ENCODE assay signal across 8 cellular contexts in the genomic region with DNA sequence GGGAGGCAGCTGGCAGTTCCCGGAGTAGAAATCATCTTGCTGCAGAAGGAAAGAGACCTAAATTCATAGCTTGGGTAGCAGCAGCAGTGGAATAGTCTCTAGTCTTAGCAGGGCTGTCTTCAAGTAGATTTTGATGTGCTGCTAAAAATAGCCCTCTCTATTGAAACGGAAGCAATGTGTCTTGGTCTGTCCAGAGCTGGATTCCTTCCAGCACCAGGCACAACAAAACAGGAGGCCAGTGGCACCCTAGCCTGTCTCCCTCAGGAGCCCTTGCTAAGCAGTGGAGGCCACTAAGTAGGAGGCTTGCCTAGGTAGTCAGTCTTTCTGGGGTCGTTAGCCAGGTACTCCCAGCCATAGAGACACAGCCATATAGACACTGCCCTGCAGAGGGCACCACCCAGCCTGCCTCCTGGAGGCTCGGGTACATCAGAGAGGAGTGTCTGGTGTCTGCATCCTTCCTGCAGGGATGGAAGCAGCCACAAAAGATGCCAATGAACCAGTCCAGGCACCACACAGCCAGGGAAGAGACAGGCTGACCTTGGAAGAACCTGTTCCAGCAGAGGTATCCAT.
DNase-seq lines count a peak whose midpoint lies in the region; ATAC-seq and TF ChIP-seq lines count a peak whose summit lies in the region.

No MANE protein-coding gene starts in this region.

- H3K4me3 ChIP-seq in HFF-Myc (replicated peaks; ENCODE audit: low read depth, low read length) (no peak overlapping the region), aorta (ENCODE audit: low read length in 2 of 2) (no peak overlapping the region)

- ATAC-seq in left ventricle myocardium superior (peak; percentile 54), aorta (ENCODE audit: low FRiP score) (no peak)

- 22 to 47% methylated on average over 4 of the region's 4 CpGs for WGBS in aorta, 2 donors

- H3K9me3 ChIP-seq in aorta (ENCODE audit: control insufficient read depth, low read length) = no peaks in the 10 kb centered on the region

- H3K36me3 ChIP-seq in aorta (ENCODE audit: control insufficient read depth in 1 of 2, insufficient read depth in 2 of 2, low read length in 1 of 2) = no peaks in the 10 kb centered on the region

- no peaks in the 10 kb centered on the region for H3K4me1 ChIP-seq in aorta (ENCODE audit: control insufficient read depth in 1 of 2, insufficient read depth in 2 of 2, low read length in 2 of 2)

- H3K27me3 ChIP-seq in aorta (ENCODE audit: control insufficient read depth in 1 of 2, insufficient read depth in 2 of 2, low read length in 1 of 2) = no peaks in the 10 kb centered on the region

- intact Hi-C loops in left ventricle myocardium superior (cut with micrococcal nuclease) (no loop called here), aorta (cut with DNase I) (no loop called here)

- DNase-seq in D341Med (ENCODE audit: low spot score) (peak; percentile 78), HFF-Myc (ENCODE audit: extremely low read depth, low read depth) (no peak), UCSD-AML1 (lab: John Stamatoyannopoulos, UW; ENCODE audit: unreplicated experiment) (peak; percentile 21), left ventricle myocardium superior (no peak), aorta (no peak), NOMO-1 treated with dmso at 0.1 percent for 144 hours (lab: John Stamatoyannopoulos, UW; ENCODE audit: unreplicated experiment) (no peak), putamen (ENCODE audit: low spot score) (no peak), SKM-1 treated with dmso at 0.1 percent for 144 hours (lab: John Stamatoyannopoulos, UW; ENCODE audit: unreplicated experiment) (no peak)

- TF ChIP-seq CTCF in HFF-Myc (IDR thresholded peaks at IDR 0.05; ENCODE audit: low read depth, low read length, missing control alignments) = peak; percentile 53

- no peak overlapping the region for H3K27ac ChIP-seq in aorta (ENCODE audit: low read depth in 1 of 2, low read length in 2 of 2)

Comparison
In these comparisons a context has a peak if more than half of its experiments do, and no peak if none do; other contexts are left out.
1. DNase-seq: peak in D341Med (single experiment) and UCSD-AML1 (single experiment); none in HFF-Myc (single experiment), left ventricle myocardium superior (single experiment), aorta (0 of 2), NOMO-1 treated with dmso at 0.1 percent for 144 hours (single experiment), putamen (single experiment) and SKM-1 treated with dmso at 0.1 percent for 144 hours (single experiment).